In the genomic region with DNA sequence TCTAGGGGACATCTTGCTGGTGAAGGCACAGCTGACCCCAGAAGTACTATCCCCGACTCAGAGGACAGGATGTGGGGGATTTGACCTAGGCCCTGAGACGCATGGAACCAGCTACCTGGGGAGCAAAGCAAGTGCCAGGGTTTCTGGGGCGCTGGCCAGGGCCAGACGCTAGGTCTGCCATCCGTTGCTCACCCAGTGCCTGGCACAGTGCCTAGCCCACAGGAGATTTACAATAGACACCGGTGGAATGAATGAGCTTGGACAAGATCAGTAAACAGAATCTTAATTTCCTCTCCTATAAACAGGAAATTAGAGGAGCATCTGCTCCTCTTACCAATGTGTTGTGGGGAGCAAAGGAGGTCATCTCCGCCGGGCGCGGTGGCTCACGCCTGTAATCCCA, we compare ENCODE assay signal across 20 cellular contexts. TPM values are rescaled to one million over a fixed set of nuclear protein-coding genes. Genes with fewer than 3 reads are reported as not detected.
A peak's percentile ranks its signal among the peaks of the same experiment; 100 is the strongest.
DNase-seq lines count a peak whose midpoint lies in the region; ATAC-seq and TF ChIP-seq lines count a peak whose summit lies in the region.
"Had no signal": no experiment of that assay in that cellular context is flagged by ENCODE, and none has a peak within 500 bp of the region (broad histone marks: within the 10 kb centered on the region; RNA-seq: fewer than 3 reads in every experiment).

No MANE protein-coding gene starts in this region.

- H3K27ac Mint-ChIP-seq in CD14-positive monocyte: no peak overlapping the region
- H3K27ac Mint-ChIP-seq: T-helper 1 cell treated with Interleukin-12 subunit alpha and Interleukin-12 subunit beta and Interleukin-4 antibody, amounts not matched to agents 30 μg/mL and 1 μg/mL, for 36 hours had no signal

- WGBS in heart right ventricle, 2 donors: 70 to 77% methylated on average over 11 of the region's 11 CpGs

- DNase-seq in cardiac septum (ENCODE audit: low spot score) (peak; percentile 64), right atrium auricular region (ENCODE audit: low spot score) (no peak), NCI-H2081 treated with DMSO at 0.1 percent for 48 hours (lab: John Stamatoyannopoulos, UW) (peak; percentile 1), cerebellar cortex (ENCODE audit: low spot score) (peak; percentile 93), putamen (ENCODE audit: low spot score) (no peak), heart right ventricle (no peak), CD14-positive monocyte (ENCODE audit: low spot score) (no peak)
- DNase-seq: EL, KBM-7, NCI-H1105, NCI-H187, NCI-H2171 treated with DMSO at 0.1 percent for 48 hours, NCI-H526 treated with DMSO at 0.1 percent for 48 hours, PC-3 had no signal

- H3K36me3 ChIP-seq in right atrium auricular region: no peaks in the 10 kb centered on the region
- no peaks in the 10 kb centered on the region for H3K36me3 ChIP-seq in heart right ventricle
- H3K36me3 ChIP-seq: BLaER1 treated with 17β-estradiol and CSF1 and Interleukin-3, amounts not matched to agents 10 nM and 100 nM; HAP-1 had no signal

- H3K4me1 ChIP-seq in right atrium auricular region: peaks cover 0 to 15% of the 10 kb centered on the region in 2 donors
- peaks cover under 1 to 28% (median 13%) of the 10 kb centered on the region in 9 donors for H3K4me1 ChIP-seq in heart right ventricle
- H3K4me1 ChIP-seq: HAP-1 had no signal

- H3K4me3 Mint-ChIP-seq in CD14-positive monocyte: no peak overlapping the region
- H3K4me3 Mint-ChIP-seq: T-helper 1 cell treated with Interleukin-12 subunit alpha and Interleukin-12 subunit beta and Interleukin-4 antibody, amounts not matched to agents 30 μg/mL and 1 μg/mL, for 36 hours had no signal

- H3K9me3 Mint-ChIP-seq in CD14-positive monocyte: peaks cover 0 to 6% (median 1%) of the 10 kb centered on the region in 7 donors
- H3K9me3 Mint-ChIP-seq: T-helper 1 cell treated with Interleukin-12 subunit alpha and Interleukin-12 subunit beta and Interleukin-4 antibody, amounts not matched to agents 30 μg/mL and 1 μg/mL, for 36 hours had no signal

- peaks cover 0 to 9% of the 10 kb centered on the region in 2 donors for H3K27me3 ChIP-seq in right atrium auricular region
- peaks cover 0 to 31% (median 22%) of the 10 kb centered on the region in 7 donors for H3K27me3 ChIP-seq in heart right ventricle

- intact Hi-C loops in cardiac septum (cut with DNase I): no loop called here
- intact Hi-C loops in heart right ventricle (cut with DNase I): no loop called here
- intact Hi-C loops in CD14-positive monocyte (cut with micrococcal nuclease): no loop called here

- no peak for ATAC-seq in heart right ventricle
- no peak for ATAC-seq in GM18517 (IDR thresholded peaks at IDR 0.05; ENCODE audit: unreplicated experiment)
- ATAC-seq: A549, PC-3 had no signal

- no peak overlapping the region for H3K4me3 ChIP-seq in right atrium auricular region
- no peak overlapping the region for H3K4me3 ChIP-seq in heart right ventricle
- H3K4me3 ChIP-seq: A549; BLaER1 treated with 17β-estradiol and CSF1 and Interleukin-3, amounts not matched to agents 10 nM and 100 nM; HAP-1 had no signal

- peaks cover 5% of the 10 kb centered on the region for H3K4me1 Mint-ChIP-seq in CD14-positive monocyte

- TF ChIP-seq CTCF in right atrium auricular region (IDR thresholded peaks at IDR 0.05): no peak
- no peak for TF ChIP-seq CTCF in heart right ventricle (IDR thresholded peaks at IDR 0.05)
- no peak for TF ChIP-seq CTCF in CD14-positive monocyte (IDR thresholded peaks at IDR 0.05)

- H3K27me3 Mint-ChIP-seq in CD14-positive monocyte (ENCODE audit: low read depth in 3 of 3): peaks cover 25 to 46% (median 33%) of the 10 kb centered on the region in 3 donors

- peaks cover 0 to 3% of the 10 kb centered on the region in 2 donors for H3K36me3 Mint-ChIP-seq in CD14-positive monocyte

- H3K27ac ChIP-seq in right atrium auricular region (no peak overlapping the region), heart right ventricle (no peak overlapping the region)
- H3K27ac ChIP-seq: A549; BLaER1 treated with 17β-estradiol and CSF1 and Interleukin-3, amounts not matched to agents 10 nM and 100 nM; RWPE1 had no signal

- no peaks in the 10 kb centered on the region for H3K9me3 ChIP-seq in right atrium auricular region
- H3K9me3 ChIP-seq in heart right ventricle: no peaks in the 10 kb centered on the region
- H3K9me3 ChIP-seq: A549; BLaER1 treated with 17β-estradiol and CSF1 and Interleukin-3, amounts not matched to agents 10 nM and 100 nM; HAP-1 had no signal

RNA-seq across cellular contexts. Expression of gene RPRML, which starts 5.0 kb away (rescaled TPM):
- total RNA-seq in cardiac septum: 0.38 TPM
- total RNA-seq in right atrium auricular region: not detected
- total RNA-seq in heart right ventricle: under 1 TPM in 1 of 10 donors, not detected in 9; 0.37 TPM
- polyA plus RNA-seq in heart right ventricle: under 1 TPM in 1 of 2 donors, not detected in 1; 0.38 TPM
- not detected for polyA plus RNA-seq in CD14-positive monocyte

RNA-seq across cellular contexts. Expression of gene GOSR2, which starts 51.1 kb away (rescaled TPM):
- total RNA-seq in cardiac septum (45.9 TPM), right atrium auricular region (10 to 100 TPM; 35.9 to 38.6 TPM), heart right ventricle (10 to 100 TPM; 33.3 to 47.3 (median 40.0) TPM)
- polyA plus RNA-seq in heart right ventricle (10 to 100 TPM; 20.3 to 44.4 TPM), CD14-positive monocyte (10 to 100 TPM; 27.7 to 31.1 TPM)

Comparison
In these comparisons a context has a peak if more than half of its experiments do, and no peak if none do; other contexts are left out.
1. DNase-seq: peak in cardiac septum (single experiment), NCI-H2081 treated with DMSO at 0.1 percent for 48 hours (single experiment) and cerebellar cortex (single experiment); none in right atrium auricular region (single experiment), putamen (single experiment), heart right ventricle (0 of 2) and CD14-positive monocyte (single experiment).